Comparison of ENCODE assay signal across 1 cellular context in the genomic region with DNA sequence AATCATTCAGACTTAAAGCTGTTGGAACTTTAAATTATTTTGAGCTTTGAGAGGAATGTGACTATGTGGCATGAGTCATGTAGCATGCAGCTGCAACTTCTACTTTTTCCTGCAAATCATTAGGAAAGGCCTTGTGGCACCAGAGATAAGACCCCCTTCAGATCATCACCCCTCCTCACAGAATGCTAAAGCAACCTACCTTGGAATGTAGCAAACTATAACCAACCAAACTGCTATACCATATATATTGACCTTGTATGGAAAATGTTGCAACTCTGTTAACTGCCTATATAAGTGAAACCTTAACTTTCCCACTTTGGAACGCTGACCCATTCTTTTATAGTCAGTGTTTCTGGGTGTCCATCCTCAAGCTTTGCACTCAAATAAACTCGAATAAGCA.
TF ChIP-seq lines count a peak whose summit lies in the region.

No MANE protein-coding gene starts in this region.

TF ChIP-seq in K562, 482 proteins besides CTCF, POLR2A, EP300 and RAD21 (continued from another document and continues in another):
- TF ChIP-seq, protein P1, sequence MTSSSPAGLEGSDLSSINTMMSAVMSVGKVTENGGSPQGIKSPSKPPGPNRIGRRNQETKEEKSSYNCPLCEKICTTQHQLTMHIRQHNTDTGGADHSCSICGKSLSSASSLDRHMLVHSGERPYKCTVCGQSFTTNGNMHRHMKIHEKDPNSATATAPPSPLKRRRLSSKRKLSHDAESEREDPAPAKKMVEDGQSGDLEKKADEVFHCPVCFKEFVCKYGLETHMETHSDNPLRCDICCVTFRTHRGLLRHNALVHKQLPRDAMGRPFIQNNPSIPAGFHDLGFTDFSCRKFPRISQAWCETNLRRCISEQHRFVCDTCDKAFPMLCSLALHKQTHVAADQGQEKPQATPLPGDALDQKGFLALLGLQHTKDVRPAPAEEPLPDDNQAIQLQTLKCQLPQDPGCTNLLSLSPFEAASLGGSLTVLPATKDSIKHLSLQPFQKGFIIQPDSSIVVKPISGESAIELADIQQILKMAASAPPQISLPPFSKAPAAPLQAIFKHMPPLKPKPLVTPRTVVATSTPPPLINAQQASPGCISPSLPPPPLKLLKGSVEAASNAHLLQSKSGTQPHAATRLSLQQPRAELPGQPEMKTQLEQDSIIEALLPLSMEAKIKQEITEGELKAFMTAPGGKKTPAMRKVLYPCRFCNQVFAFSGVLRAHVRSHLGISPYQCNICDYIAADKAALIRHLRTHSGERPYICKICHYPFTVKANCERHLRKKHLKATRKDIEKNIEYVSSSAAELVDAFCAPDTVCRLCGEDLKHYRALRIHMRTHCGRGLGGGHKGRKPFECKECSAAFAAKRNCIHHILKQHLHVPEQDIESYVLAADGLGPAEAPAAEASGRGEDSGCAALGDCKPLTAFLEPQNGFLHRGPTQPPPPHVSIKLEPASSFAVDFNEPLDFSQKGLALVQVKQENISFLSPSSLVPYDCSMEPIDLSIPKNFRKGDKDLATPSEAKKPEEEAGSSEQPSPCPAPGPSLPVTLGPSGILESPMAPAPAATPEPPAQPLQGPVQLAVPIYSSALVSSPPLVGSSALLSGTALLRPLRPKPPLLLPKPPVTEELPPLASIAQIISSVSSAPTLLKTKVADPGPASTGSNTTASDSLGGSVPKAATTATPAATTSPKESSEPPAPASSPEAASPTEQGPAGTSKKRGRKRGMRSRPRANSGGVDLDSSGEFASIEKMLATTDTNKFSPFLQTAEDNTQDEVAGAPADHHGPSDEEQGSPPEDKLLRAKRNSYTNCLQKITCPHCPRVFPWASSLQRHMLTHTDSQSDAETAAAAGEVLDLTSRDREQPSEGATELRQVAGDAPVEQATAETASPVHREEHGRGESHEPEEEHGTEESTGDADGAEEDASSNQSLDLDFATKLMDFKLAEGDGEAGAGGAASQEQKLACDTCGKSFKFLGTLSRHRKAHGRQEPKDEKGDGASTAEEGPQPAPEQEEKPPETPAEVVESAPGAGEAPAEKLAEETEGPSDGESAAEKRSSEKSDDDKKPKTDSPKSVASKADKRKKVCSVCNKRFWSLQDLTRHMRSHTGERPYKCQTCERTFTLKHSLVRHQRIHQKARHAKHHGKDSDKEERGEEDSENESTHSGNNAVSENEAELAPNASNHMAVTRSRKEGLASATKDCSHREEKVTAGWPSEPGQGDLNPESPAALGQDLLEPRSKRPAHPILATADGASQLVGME (CRISPR knock-in tag; IDR thresholded peaks at IDR 0.05) = no peak
- TF ChIP-seq ZBTB17 (CRISPR knock-in tag; IDR thresholded peaks at IDR 0.05) = no peak
- peak in 1 of 2 experiments; percentile 79; a peak in 2 of 4 replicates for TF ChIP-seq TEAD1 (CRISPR knock-in tag; IDR thresholded peaks at IDR 0.05)
- TF ChIP-seq FOXM1 (IDR thresholded peaks at IDR 0.05; ENCODE audit: low read depth) = no peak
- no peak for TF ChIP-seq FOXM1 (CRISPR knock-in tag; IDR thresholded peaks at IDR 0.05; ENCODE audit: low read depth)
- no peak for TF ChIP-seq ZNF668 (CRISPR knock-in tag; IDR thresholded peaks at IDR 0.05)
- TF ChIP-seq JUND (IDR thresholded peaks at IDR 0.05; ENCODE audit: borderline replicate concordance, low read depth, low read length) = peak; percentile 92
- TF ChIP-seq JUND (tag; IDR thresholded peaks at IDR 0.05; ENCODE audit: borderline replicate concordance, low read depth, low read length) = peak; percentile 79; the same call in 2 of the 3 replicates
- no peak for TF ChIP-seq ZKSCAN8 (CRISPR knock-in tag; IDR thresholded peaks at IDR 0.05)
- TF ChIP-seq, protein P2, sequence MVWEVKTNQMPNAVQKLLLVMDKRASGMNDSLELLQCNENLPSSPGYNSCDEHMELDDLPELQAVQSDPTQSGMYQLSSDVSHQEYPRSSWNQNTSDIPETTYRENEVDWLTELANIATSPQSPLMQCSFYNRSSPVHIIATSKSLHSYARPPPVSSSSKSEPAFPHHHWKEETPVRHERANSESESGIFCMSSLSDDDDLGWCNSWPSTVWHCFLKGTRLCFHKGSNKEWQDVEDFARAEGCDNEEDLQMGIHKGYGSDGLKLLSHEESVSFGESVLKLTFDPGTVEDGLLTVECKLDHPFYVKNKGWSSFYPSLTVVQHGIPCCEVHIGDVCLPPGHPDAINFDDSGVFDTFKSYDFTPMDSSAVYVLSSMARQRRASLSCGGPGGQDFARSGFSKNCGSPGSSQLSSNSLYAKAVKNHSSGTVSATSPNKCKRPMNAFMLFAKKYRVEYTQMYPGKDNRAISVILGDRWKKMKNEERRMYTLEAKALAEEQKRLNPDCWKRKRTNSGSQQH (CRISPR knock-in tag; IDR thresholded peaks at IDR 0.05) = no peak
- peak; percentile 72; the same call in 1 of the 2 replicates for TF ChIP-seq NFE2 (IDR thresholded peaks at IDR 0.05; ENCODE audit: low read depth)
- peak; percentile 90 for TF ChIP-seq SMARCE1 (IDR thresholded peaks at IDR 0.05)
- TF ChIP-seq NCOR1 (IDR thresholded peaks at IDR 0.05) = peak; percentile 69
- TF ChIP-seq ZNF316 (IDR thresholded peaks at IDR 0.05) = peak; percentile 20; the same call in 1 of the 2 replicates
- TF ChIP-seq, protein P3, sequence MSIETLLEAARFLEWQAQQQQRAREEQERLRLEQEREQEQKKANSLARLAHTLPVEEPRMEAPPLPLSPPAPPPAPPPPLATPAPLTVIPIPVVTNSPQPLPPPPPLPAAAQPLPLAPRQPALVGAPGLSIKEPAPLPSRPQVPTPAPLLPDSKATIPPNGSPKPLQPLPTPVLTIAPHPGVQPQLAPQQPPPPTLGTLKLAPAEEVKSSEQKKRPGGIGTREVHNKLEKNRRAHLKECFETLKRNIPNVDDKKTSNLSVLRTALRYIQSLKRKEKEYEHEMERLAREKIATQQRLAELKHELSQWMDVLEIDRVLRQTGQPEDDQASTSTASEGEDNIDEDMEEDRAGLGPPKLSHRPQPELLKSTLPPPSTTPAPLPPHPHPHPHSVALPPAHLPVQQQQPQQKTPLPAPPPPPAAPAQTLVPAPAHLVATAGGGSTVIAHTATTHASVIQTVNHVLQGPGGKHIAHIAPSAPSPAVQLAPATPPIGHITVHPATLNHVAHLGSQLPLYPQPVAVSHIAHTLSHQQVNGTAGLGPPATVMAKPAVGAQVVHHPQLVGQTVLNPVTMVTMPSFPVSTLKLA (conservative IDR thresholded peaks at IDR 0.05) = peak in 1 of 2 experiments; percentile 45; a peak in 2 of 4 replicates
- no peak for TF ChIP-seq NR0B1 (IDR thresholded peaks at IDR 0.05; ENCODE audit: partially characterized antibody)
- no peak for TF ChIP-seq PTBP1 (IDR thresholded peaks at IDR 0.05; ENCODE audit: low read depth, low read length)
- TF ChIP-seq ZNF589 (CRISPR knock-in tag; IDR thresholded peaks at IDR 0.05; ENCODE audit: low read depth) = no peak
- TF ChIP-seq DPF2 (IDR thresholded peaks at IDR 0.05) = peak; percentile 91
- TF ChIP-seq ARID1B (IDR thresholded peaks at IDR 0.05) = peak; percentile 93
- TF ChIP-seq EHMT2 (IDR thresholded peaks at IDR 0.05) = no peak
- TF ChIP-seq ZNF165 (CRISPR knock-in tag; IDR thresholded peaks at IDR 0.05; ENCODE audit: borderline replicate concordance) = no peak
- no peak for TF ChIP-seq HDAC2 (IDR thresholded peaks at IDR 0.05)
- no peak for TF ChIP-seq BCOR (IDR thresholded peaks at IDR 0.05)
- TF ChIP-seq JUN (IDR thresholded peaks at IDR 0.05; ENCODE audit: borderline replicate concordance, low read depth, low read length) = peak; percentile 80
- no peak for TF ChIP-seq JUN (CRISPR knock-in tag; IDR thresholded peaks at IDR 0.05; ENCODE audit: borderline replicate concordance)
- no peak for TF ChIP-seq L3MBTL2 (IDR thresholded peaks at IDR 0.05)
- TF ChIP-seq, protein P4, sequence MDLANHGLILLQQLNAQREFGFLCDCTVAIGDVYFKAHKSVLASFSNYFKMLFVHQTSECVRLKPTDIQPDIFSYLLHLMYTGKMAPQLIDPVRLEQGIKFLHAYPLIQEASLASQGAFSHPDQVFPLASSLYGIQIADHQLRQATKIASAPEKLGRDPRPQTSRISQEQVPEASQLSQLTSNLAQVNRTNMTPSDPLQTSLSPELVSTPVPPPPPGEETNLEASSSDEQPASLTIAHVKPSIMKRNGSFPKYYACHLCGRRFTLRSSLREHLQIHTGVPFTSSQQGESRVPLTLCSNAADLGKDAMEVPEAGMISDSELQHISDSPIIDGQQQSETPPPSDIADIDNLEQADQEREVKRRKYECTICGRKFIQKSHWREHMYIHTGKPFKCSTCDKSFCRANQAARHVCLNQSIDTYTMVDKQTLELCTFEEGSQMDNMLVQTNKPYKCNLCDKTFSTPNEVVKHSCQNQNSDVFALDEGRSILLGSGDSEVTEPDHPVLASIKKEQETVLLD (IDR thresholded peaks at IDR 0.05) = peak; percentile 31; the same call in 1 of the 2 replicates
- TF ChIP-seq, protein P5, sequence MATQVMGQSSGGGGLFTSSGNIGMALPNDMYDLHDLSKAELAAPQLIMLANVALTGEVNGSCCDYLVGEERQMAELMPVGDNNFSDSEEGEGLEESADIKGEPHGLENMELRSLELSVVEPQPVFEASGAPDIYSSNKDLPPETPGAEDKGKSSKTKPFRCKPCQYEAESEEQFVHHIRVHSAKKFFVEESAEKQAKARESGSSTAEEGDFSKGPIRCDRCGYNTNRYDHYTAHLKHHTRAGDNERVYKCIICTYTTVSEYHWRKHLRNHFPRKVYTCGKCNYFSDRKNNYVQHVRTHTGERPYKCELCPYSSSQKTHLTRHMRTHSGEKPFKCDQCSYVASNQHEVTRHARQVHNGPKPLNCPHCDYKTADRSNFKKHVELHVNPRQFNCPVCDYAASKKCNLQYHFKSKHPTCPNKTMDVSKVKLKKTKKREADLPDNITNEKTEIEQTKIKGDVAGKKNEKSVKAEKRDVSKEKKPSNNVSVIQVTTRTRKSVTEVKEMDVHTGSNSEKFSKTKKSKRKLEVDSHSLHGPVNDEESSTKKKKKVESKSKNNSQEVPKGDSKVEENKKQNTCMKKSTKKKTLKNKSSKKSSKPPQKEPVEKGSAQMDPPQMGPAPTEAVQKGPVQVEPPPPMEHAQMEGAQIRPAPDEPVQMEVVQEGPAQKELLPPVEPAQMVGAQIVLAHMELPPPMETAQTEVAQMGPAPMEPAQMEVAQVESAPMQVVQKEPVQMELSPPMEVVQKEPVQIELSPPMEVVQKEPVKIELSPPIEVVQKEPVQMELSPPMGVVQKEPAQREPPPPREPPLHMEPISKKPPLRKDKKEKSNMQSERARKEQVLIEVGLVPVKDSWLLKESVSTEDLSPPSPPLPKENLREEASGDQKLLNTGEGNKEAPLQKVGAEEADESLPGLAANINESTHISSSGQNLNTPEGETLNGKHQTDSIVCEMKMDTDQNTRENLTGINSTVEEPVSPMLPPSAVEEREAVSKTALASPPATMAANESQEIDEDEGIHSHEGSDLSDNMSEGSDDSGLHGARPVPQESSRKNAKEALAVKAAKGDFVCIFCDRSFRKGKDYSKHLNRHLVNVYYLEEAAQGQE (CRISPR knock-in tag; IDR thresholded peaks at IDR 0.05; ENCODE audit: low read depth) = no peak
- TF ChIP-seq TAL1 (IDR thresholded peaks at IDR 0.05) = peak; percentile 75
- no peak for TF ChIP-seq MTF1 (CRISPR knock-in tag; IDR thresholded peaks at IDR 0.05; ENCODE audit: borderline replicate concordance)
- no peak for TF ChIP-seq YBX1 (IDR thresholded peaks at IDR 0.05)
- peak in 1 of 2 experiments; percentile 50; a peak in 1 of 4 replicates for TF ChIP-seq ARNT (IDR thresholded peaks at IDR 0.05)
- TF ChIP-seq ZHX1 (conservative IDR thresholded peaks at IDR 0.05; ENCODE audit: low read length) = no peak
- no peak for TF ChIP-seq ZSCAN29 (IDR thresholded peaks at IDR 0.05)
- TF ChIP-seq NFIC (IDR thresholded peaks at IDR 0.05) = peak; percentile 37; the same call in 1 of the 2 replicates
- no peak for TF ChIP-seq ZNF24 (IDR thresholded peaks at IDR 0.05)
- TF ChIP-seq SMARCA4 (IDR thresholded peaks at IDR 0.05) = peak; percentile 88
